8 cellular contexts compared by ENCODE assay signal in the genomic region with DNA sequence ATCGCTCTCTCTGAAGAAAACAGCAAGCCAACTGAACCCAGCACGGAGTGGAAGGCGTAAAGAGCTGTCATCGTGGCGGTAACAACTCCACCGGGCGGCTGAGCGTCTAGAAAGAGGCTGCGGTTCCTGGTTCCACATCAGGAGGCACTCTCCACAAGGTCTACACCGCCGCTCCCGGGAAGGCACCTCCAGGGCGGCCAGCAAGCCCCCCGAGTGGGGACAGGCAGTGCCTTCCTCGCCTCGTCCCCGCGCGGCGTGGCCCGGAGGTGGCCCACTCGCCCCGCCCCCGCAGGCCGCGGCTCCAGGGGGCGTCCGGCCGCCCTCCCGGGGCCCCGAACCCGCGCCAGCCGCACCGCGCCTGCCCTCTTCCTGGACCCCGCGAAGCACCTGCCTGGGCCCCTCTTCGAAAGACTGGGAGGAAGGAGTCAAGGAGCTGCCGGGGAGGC. TPM values are rescaled to one million over a fixed set of nuclear protein-coding genes. Genes with fewer than 3 reads are reported as not detected.
DNase-seq lines count a peak whose midpoint lies in the region; ATAC-seq and TF ChIP-seq lines count a peak whose summit lies in the region.

No MANE protein-coding gene starts in this region.

- peak in 1 of 4 experiments; percentile 22 for TF ChIP-seq CTCF in gastroesophageal sphincter (IDR thresholded peaks at IDR 0.05)
- TF ChIP-seq CTCF in tibial nerve (IDR thresholded peaks at IDR 0.05): peak in 4 of 5 experiments; percentile 11 to 27 (median 18)

- H3K36me3 Mint-ChIP-seq in activated T-helper 1 cell treated with anti-CD3 and anti-CD28 coated beads, Interleukin-12 subunit alpha, Interleukin-12 subunit beta, Interleukin-2, Interleukin-4 antibody, amounts not matched to agents 30 ng/mL and 10 ng/mL and 1 ng/mL, durations not matched to agents 14 hours and 24 hours and 36 hours (ENCODE audit: low read depth): no peaks in the 10 kb centered on the region

- TF ChIP-seq POLR2A in gastroesophageal sphincter (IDR thresholded peaks at IDR 0.05) (no peak), tibial nerve (IDR thresholded peaks at IDR 0.05) (no peak)

- H3K27ac ChIP-seq in gastroesophageal sphincter (peak overlapping the region; percentile 67 to 95 (median 91)), tibial nerve (peak overlapping the region; percentile 87 to 92 (median 90))

- H3K9me3 ChIP-seq in gastroesophageal sphincter (no peaks in the 10 kb centered on the region), tibial nerve (no peaks in the 10 kb centered on the region)

- 0% methylated on average over 1 to 7 of the region's 40 CpGs for WGBS in gastroesophageal sphincter (ENCODE audit: low coverage in 1 of 2), 2 donors
- WGBS in tibial nerve, 2 donors: 0 to 1% methylated on average over 24 to 30 of the region's 40 CpGs

- H3K4me3 Mint-ChIP-seq in activated T-helper 1 cell treated with anti-CD3 and anti-CD28 coated beads, Interleukin-12 subunit alpha, Interleukin-12 subunit beta, Interleukin-2, Interleukin-4 antibody, amounts not matched to agents 30 ng/mL and 10 ng/mL and 1 ng/mL, durations not matched to agents 14 hours and 24 hours and 36 hours: peak overlapping the region; percentile 89

- peaks cover 17% of the 10 kb centered on the region for H3K4me1 Mint-ChIP-seq in activated T-helper 1 cell treated with anti-CD3 and anti-CD28 coated beads, Interleukin-12 subunit alpha, Interleukin-12 subunit beta, Interleukin-2, Interleukin-4 antibody, amounts not matched to agents 30 ng/mL and 10 ng/mL and 1 ng/mL, durations not matched to agents 14 hours and 24 hours and 36 hours (ENCODE audit: low read depth)

- H3K36me3 ChIP-seq in gastroesophageal sphincter (no peaks in the 10 kb centered on the region), tibial nerve (no peaks in the 10 kb centered on the region)

- H3K27me3 ChIP-seq in gastroesophageal sphincter (no peaks in the 10 kb centered on the region), tibial nerve (no peaks in the 10 kb centered on the region)

- intact Hi-C loops in activated T-helper 1 cell treated with anti-CD3 and anti-CD28 coated beads, Interleukin-12 subunit alpha, Interleukin-12 subunit beta, Interleukin-2, Interleukin-4 antibody, amounts not matched to agents 30 ng/mL and 10 ng/mL and 1 ng/mL, durations not matched to agents 14 hours and 24 hours and 36 hours (cut with micrococcal nuclease): loop anchor here (1.0 to 5.0 kb wide), 10 partner anchors 10 to 627 kb away; a partner anchor contains a TSS

- H3K4me3 ChIP-seq in gastroesophageal sphincter (peak overlapping the region; percentile 85 to 91), tibial nerve (peak overlapping the region; percentile 68 to 82 (median 74))

- peak; percentile 34 for ATAC-seq in HG02840 (IDR thresholded peaks at IDR 0.05; ENCODE audit: low FRiP score, unreplicated experiment)
- peak; percentile 13 for ATAC-seq in gastroesophageal sphincter

- H3K4me1 ChIP-seq in gastroesophageal sphincter: peaks cover 0 to 15% (median 5%) of the 10 kb centered on the region in 3 donors
- peaks cover 0 to 16% (median 8%) of the 10 kb centered on the region in 4 donors for H3K4me1 ChIP-seq in tibial nerve

- DNase-seq in NK-92 treated with Interleukin-12 subunit alpha and Interleukin-12 subunit beta, amount 100 ng/mL, for 24 hours (lab: John Stamatoyannopoulos, UW): peak; percentile 16
- no peak for DNase-seq in NK-92 (lab: John Stamatoyannopoulos, UW; ENCODE audit: unreplicated experiment)
- peak; percentile 65 for DNase-seq in NCI-H69 (lab: John Stamatoyannopoulos, UW)
- no peak for DNase-seq in activated T-helper 1 cell treated with anti-CD3 and anti-CD28 coated beads, Interleukin-12 subunit alpha, Interleukin-12 subunit beta, Interleukin-2, Interleukin-4 antibody, amounts not matched to agents 30 ng/mL and 10 ng/mL and 1 ng/mL, durations not matched to agents 14 hours and 24 hours and 36 hours (ENCODE audit: low spot score)
- DNase-seq in occipital lobe (lab: John Stamatoyannopoulos, UW): peak; percentile 43
- peak in 1 of 2 donors; percentile 18 for DNase-seq in tibial nerve (ENCODE audit: low spot score in 2 of 2)

- no peak for TF ChIP-seq EP300 in gastroesophageal sphincter (IDR thresholded peaks at IDR 0.05)
- TF ChIP-seq EP300 in tibial nerve (IDR thresholded peaks at IDR 0.05): no peak

- H3K27me3 Mint-ChIP-seq in activated T-helper 1 cell treated with anti-CD3 and anti-CD28 coated beads, Interleukin-12 subunit alpha, Interleukin-12 subunit beta, Interleukin-2, Interleukin-4 antibody, amounts not matched to agents 30 ng/mL and 10 ng/mL and 1 ng/mL, durations not matched to agents 14 hours and 24 hours and 36 hours (ENCODE audit: insufficient read depth): peaks cover 13% of the 10 kb centered on the region

- no peaks in the 10 kb centered on the region for H3K9me3 Mint-ChIP-seq in activated T-helper 1 cell treated with anti-CD3 and anti-CD28 coated beads, Interleukin-12 subunit alpha, Interleukin-12 subunit beta, Interleukin-2, Interleukin-4 antibody, amounts not matched to agents 30 ng/mL and 10 ng/mL and 1 ng/mL, durations not matched to agents 14 hours and 24 hours and 36 hours

- H3K27ac Mint-ChIP-seq in activated T-helper 1 cell treated with anti-CD3 and anti-CD28 coated beads, Interleukin-12 subunit alpha, Interleukin-12 subunit beta, Interleukin-2, Interleukin-4 antibody, amounts not matched to agents 30 ng/mL and 10 ng/mL and 1 ng/mL, durations not matched to agents 14 hours and 24 hours and 36 hours: peak overlapping the region; percentile 88

RNA-seq across cellular contexts. Expression of a gene that starts 0.7 kb away (rescaled TPM):
- 15.1 and 17.6 TPM in 2 replicates for total RNA-seq in activated T-helper 1 cell treated with anti-CD3 and anti-CD28 coated beads, Interleukin-12 subunit alpha, Interleukin-12 subunit beta, Interleukin-2, Interleukin-4 antibody, amounts not matched to agents 30 ng/mL and 10 ng/mL and 1 ng/mL, durations not matched to agents 14 hours and 24 hours and 36 hours
- total RNA-seq in gastroesophageal sphincter (10 to 100 TPM in 3 of 4 donors, 1 to 10 TPM in 1; 9.1 to 17.6 (median 13.0) TPM), occipital lobe (175 TPM), tibial nerve (10 to 100 TPM in 2 of 4 donors, 1 to 10 TPM in 2; 6.3 to 18.2 (median 13.3) TPM)

Comparison
In these comparisons a context has a peak if more than half of its experiments do, and no peak if none do; other contexts are left out.
1. DNase-seq: peak in NK-92 treated with Interleukin-12 subunit alpha and Interleukin-12 subunit beta, amount 100 ng/mL, for 24 hours (single experiment), NCI-H69 (single experiment) and occipital lobe (single experiment); none in NK-92 (single experiment) and activated T-helper 1 cell treated with anti-CD3 and anti-CD28 coated beads, Interleukin-12 subunit alpha, Interleukin-12 subunit beta, Interleukin-2, Interleukin-4 antibody, amounts not matched to agents 30 ng/mL and 10 ng/mL and 1 ng/mL, durations not matched to agents 14 hours and 24 hours and 36 hours (single experiment).